21 cellular contexts compared by ENCODE assay signal in the genomic region with DNA sequence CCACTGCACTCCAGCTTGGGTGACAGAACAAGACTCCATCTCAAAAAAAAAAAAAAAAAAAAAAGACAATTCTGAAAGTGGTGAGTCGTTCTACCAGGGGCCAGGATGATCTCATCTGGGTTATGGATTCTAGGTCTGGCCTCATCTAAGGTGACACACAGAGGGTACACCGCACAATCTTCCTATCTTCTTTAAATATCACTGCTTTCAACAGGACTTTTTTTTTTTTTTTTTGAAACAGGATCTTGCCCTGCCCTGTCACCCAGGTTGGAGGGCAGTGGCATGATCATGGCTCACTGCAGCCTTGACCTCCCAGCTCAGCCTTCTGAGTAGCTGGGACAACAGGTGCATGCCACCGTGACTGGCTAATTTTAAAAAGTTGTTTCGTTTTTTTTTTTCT.
DNase-seq lines count a peak whose midpoint lies in the region; ATAC-seq, FAIRE-seq and TF ChIP-seq lines count a peak whose summit lies in the region.
"Had no signal": no experiment of that assay in that cellular context is flagged by ENCODE, and none has a peak within 500 bp of the region (broad histone marks: within the 10 kb centered on the region; RNA-seq: fewer than 3 reads in every experiment).

No MANE protein-coding gene starts in this region.

- no peak overlapping the region for H3K27ac ChIP-seq in pancreas
- H3K27ac ChIP-seq in effector memory CD4-positive, alpha-beta T cell (ENCODE audit: insufficient read depth, low read length, poor library complexity, severe bottlenecking): no peak overlapping the region
- H3K27ac ChIP-seq: C4-2B, neutrophil, transverse colon had no signal

- no peak overlapping the region for H3K27ac Mint-ChIP-seq in natural killer cell treated with Interleukin-12 subunit alpha and Interleukin-12 subunit beta and Interleukin-15 and Interleukin-18, amount 100 ng/mL, for 72 hours
- no peak overlapping the region for H3K27ac Mint-ChIP-seq in natural killer cell
- H3K27ac Mint-ChIP-seq in activated T-cell treated with anti-CD3 and anti-CD28 coated beads, Interleukin-2, amount 50 U/mL, for 72 hours: no peak overlapping the region
- no peak overlapping the region for H3K27ac Mint-ChIP-seq in stimulated activated naive CD8-positive, alpha-beta T cell treated with anti-CD3 and anti-CD28 coated beads, Interleukin-15, amount 100 ng/mL, for 72 hours

- no peaks in the 10 kb centered on the region for H3K27me3 ChIP-seq in pancreas
- H3K27me3 ChIP-seq in effector memory CD4-positive, alpha-beta T cell (replicated peaks; ENCODE audit: control insufficient read depth, insufficient read depth, low read length, poor library complexity, severe bottlenecking): no peaks in the 10 kb centered on the region
- H3K27me3 ChIP-seq: neutrophil, transverse colon had no signal

- peak; percentile 43 to 50 for ATAC-seq in natural killer cell treated with Interleukin-12 subunit alpha and Interleukin-12 subunit beta and Interleukin-15 and Interleukin-18, amount 100 ng/mL, for 72 hours
- ATAC-seq in natural killer cell (no peak), pancreas (peak in 3 of 4 donors; percentile 16 to 50 (median 38)), HG03196 (IDR thresholded peaks at IDR 0.05; ENCODE audit: unreplicated experiment) (no peak)
- ATAC-seq in activated T-cell treated with anti-CD3 and anti-CD28 coated beads, Interleukin-2, amount 50 U/mL, for 72 hours (replicated peaks in 1 of 2): peak; percentile 98 to 99
- peak; percentile 94 for ATAC-seq in stimulated activated naive CD8-positive, alpha-beta T cell treated with anti-CD3 and anti-CD28 coated beads, Interleukin-15, amount 100 ng/mL, for 72 hours
- ATAC-seq: Panc1 had no signal

- no peak for FAIRE-seq in pancreas (lab: Jason Lieb, UNC)

- no peak overlapping the region for H3K4me3 ChIP-seq in pancreas
- H3K4me3 ChIP-seq in effector memory CD4-positive, alpha-beta T cell (ENCODE audit: insufficient read depth, low read depth, low read length, poor library complexity, severe bottlenecking): no peak overlapping the region
- H3K4me3 ChIP-seq: transverse colon had no signal

- no peaks in the 10 kb centered on the region for H3K9me3 Mint-ChIP-seq in natural killer cell treated with Interleukin-12 subunit alpha and Interleukin-12 subunit beta and Interleukin-15 and Interleukin-18, amount 100 ng/mL, for 72 hours
- H3K9me3 Mint-ChIP-seq in natural killer cell: peaks cover 0 to 4% of the 10 kb centered on the region in 2 donors
- peaks cover 0 to 2% of the 10 kb centered on the region in 2 donors for H3K9me3 Mint-ChIP-seq in activated T-cell treated with anti-CD3 and anti-CD28 coated beads, Interleukin-2, amount 50 U/mL, for 72 hours
- H3K9me3 Mint-ChIP-seq in stimulated activated naive CD8-positive, alpha-beta T cell treated with anti-CD3 and anti-CD28 coated beads, Interleukin-15, amount 100 ng/mL, for 72 hours: peaks cover 7% of the 10 kb centered on the region in 2 donors

- no peak overlapping the region for H3K4me3 Mint-ChIP-seq in natural killer cell treated with Interleukin-12 subunit alpha and Interleukin-12 subunit beta and Interleukin-15 and Interleukin-18, amount 100 ng/mL, for 72 hours
- H3K4me3 Mint-ChIP-seq in natural killer cell: no peak overlapping the region
- no peak overlapping the region for H3K4me3 Mint-ChIP-seq in activated T-cell treated with anti-CD3 and anti-CD28 coated beads, Interleukin-2, amount 50 U/mL, for 72 hours
- no peak overlapping the region for H3K4me3 Mint-ChIP-seq in stimulated activated naive CD8-positive, alpha-beta T cell treated with anti-CD3 and anti-CD28 coated beads, Interleukin-15, amount 100 ng/mL, for 72 hours

- DNase-seq in natural killer cell treated with Interleukin-12 subunit alpha and Interleukin-12 subunit beta and Interleukin-15 and Interleukin-18, amount 100 ng/mL, for 72 hours (ENCODE audit: low spot score): no peak
- DNase-seq in natural killer cell (no peak), pancreas (no peak)
- DNase-seq in activated T-cell treated with anti-CD3 and anti-CD28 coated beads, Interleukin-2, amount 50 U/mL, for 72 hours: peak; percentile 18 to 51
- peak; percentile 25 to 49 for DNase-seq in stimulated activated naive CD8-positive, alpha-beta T cell treated with anti-CD3 and anti-CD28 coated beads, Interleukin-15, amount 100 ng/mL, for 72 hours
- DNase-seq in effector memory CD4-positive, alpha-beta T cell: no peak
- DNase-seq: activated CD8-positive, alpha-beta memory T cell treated with anti-CD3 and anti-CD28 coated beads, Interleukin-2, amount 50 U/mL, for 48 hours; H7; Karpas-422; mesenchymal stem cell; NCI-H1048; NCI-H1694 treated with DMSO at 0.1 percent for 48 hours; NCI-H2171; NCI-H524; NK-92 treated with Interleukin-12 subunit alpha and Interleukin-12 subunit beta, amount 100 ng/mL, for 24 hours; SIG-M5; transverse colon had no signal

- peaks cover 0 to 5% (median 0%) of the 10 kb centered on the region in 3 donors for H3K4me1 ChIP-seq in pancreas
- no peaks in the 10 kb centered on the region for H3K4me1 ChIP-seq in effector memory CD4-positive, alpha-beta T cell (ENCODE audit: control insufficient read depth, insufficient read depth, low read length, poor library complexity, severe bottlenecking)
- H3K4me1 ChIP-seq: transverse colon had no signal

- no peaks in the 10 kb centered on the region for H3K36me3 ChIP-seq in pancreas
- H3K36me3 ChIP-seq in effector memory CD4-positive, alpha-beta T cell (ENCODE audit: control insufficient read depth, insufficient read depth, low read length): no peaks in the 10 kb centered on the region
- H3K36me3 ChIP-seq: neutrophil, transverse colon had no signal

- no peak for TF ChIP-seq CTCF in natural killer cell (IDR thresholded peaks at IDR 0.05)
- no peak for TF ChIP-seq CTCF in pancreas (IDR thresholded peaks at IDR 0.05)

- peaks cover 7 to 10% of the 10 kb centered on the region in 2 donors for H3K4me1 Mint-ChIP-seq in natural killer cell treated with Interleukin-12 subunit alpha and Interleukin-12 subunit beta and Interleukin-15 and Interleukin-18, amount 100 ng/mL, for 72 hours (ENCODE audit: low read depth in 2 of 2)
- no peaks in the 10 kb centered on the region for H3K4me1 Mint-ChIP-seq in natural killer cell
- peaks cover 53% of the 10 kb centered on the region for H3K4me1 Mint-ChIP-seq in activated T-cell treated with anti-CD3 and anti-CD28 coated beads, Interleukin-2, amount 50 U/mL, for 72 hours (ENCODE audit: low read depth)
- H3K4me1 Mint-ChIP-seq in stimulated activated naive CD8-positive, alpha-beta T cell treated with anti-CD3 and anti-CD28 coated beads, Interleukin-15, amount 100 ng/mL, for 72 hours: peaks cover 73% of the 10 kb centered on the region

- intact Hi-C loops in natural killer cell (cut with micrococcal nuclease) (no loop called here), pancreas (cut with DNase I) (no loop called here)

- 55 to 56% methylated on average over 4 of the region's 4 CpGs for WGBS in pancreas, 2 donors

- H3K9me3 ChIP-seq in pancreas: no peaks in the 10 kb centered on the region
- H3K9me3 ChIP-seq in effector memory CD4-positive, alpha-beta T cell (ENCODE audit: control insufficient read depth, low read length): no peaks in the 10 kb centered on the region
- H3K9me3 ChIP-seq: neutrophil, transverse colon had no signal

- peaks cover 29 to 44% of the 10 kb centered on the region in 2 donors for H3K27me3 Mint-ChIP-seq in natural killer cell treated with Interleukin-12 subunit alpha and Interleukin-12 subunit beta and Interleukin-15 and Interleukin-18, amount 100 ng/mL, for 72 hours
- H3K27me3 Mint-ChIP-seq in natural killer cell (ENCODE audit: low read depth in 2 of 2): peaks cover 9 to 16% of the 10 kb centered on the region in 2 donors
- H3K27me3 Mint-ChIP-seq in activated T-cell treated with anti-CD3 and anti-CD28 coated beads, Interleukin-2, amount 50 U/mL, for 72 hours (ENCODE audit: low read depth): no peaks in the 10 kb centered on the region
- H3K27me3 Mint-ChIP-seq in stimulated activated naive CD8-positive, alpha-beta T cell treated with anti-CD3 and anti-CD28 coated beads, Interleukin-15, amount 100 ng/mL, for 72 hours: no peaks in the 10 kb centered on the region

- H3K36me3 Mint-ChIP-seq in natural killer cell treated with Interleukin-12 subunit alpha and Interleukin-12 subunit beta and Interleukin-15 and Interleukin-18, amount 100 ng/mL, for 72 hours: peaks cover 4% of the 10 kb centered on the region
- H3K36me3 Mint-ChIP-seq in natural killer cell: peaks cover 6% of the 10 kb centered on the region
- H3K36me3 Mint-ChIP-seq in activated T-cell treated with anti-CD3 and anti-CD28 coated beads, Interleukin-2, amount 50 U/mL, for 72 hours (ENCODE audit: insufficient read depth in 2 of 2): peaks cover 2 to 3% of the 10 kb centered on the region in 2 donors

Comparison
In these comparisons a context has a peak if more than half of its experiments do, and no peak if none do; other contexts are left out.
1. ATAC-seq: peak in natural killer cell treated with Interleukin-12 subunit alpha and Interleukin-12 subunit beta and Interleukin-15 and Interleukin-18, amount 100 ng/mL, for 72 hours (2 of 2), activated T-cell treated with anti-CD3 and anti-CD28 coated beads, Interleukin-2, amount 50 U/mL, for 72 hours (2 of 2), pancreas (3 of 4) and stimulated activated naive CD8-positive, alpha-beta T cell treated with anti-CD3 and anti-CD28 coated beads, Interleukin-15, amount 100 ng/mL, for 72 hours (single experiment); none in natural killer cell (0 of 3) and HG03196 (single experiment).
2. DNase-seq: peak in activated T-cell treated with anti-CD3 and anti-CD28 coated beads, Interleukin-2, amount 50 U/mL, for 72 hours (2 of 2) and stimulated activated naive CD8-positive, alpha-beta T cell treated with anti-CD3 and anti-CD28 coated beads, Interleukin-15, amount 100 ng/mL, for 72 hours (2 of 2); none in natural killer cell treated with Interleukin-12 subunit alpha and Interleukin-12 subunit beta and Interleukin-15 and Interleukin-18, amount 100 ng/mL, for 72 hours (single experiment), natural killer cell (single experiment), pancreas (0 of 6) and effector memory CD4-positive, alpha-beta T cell (0 of 3).